In the genomic region with DNA sequence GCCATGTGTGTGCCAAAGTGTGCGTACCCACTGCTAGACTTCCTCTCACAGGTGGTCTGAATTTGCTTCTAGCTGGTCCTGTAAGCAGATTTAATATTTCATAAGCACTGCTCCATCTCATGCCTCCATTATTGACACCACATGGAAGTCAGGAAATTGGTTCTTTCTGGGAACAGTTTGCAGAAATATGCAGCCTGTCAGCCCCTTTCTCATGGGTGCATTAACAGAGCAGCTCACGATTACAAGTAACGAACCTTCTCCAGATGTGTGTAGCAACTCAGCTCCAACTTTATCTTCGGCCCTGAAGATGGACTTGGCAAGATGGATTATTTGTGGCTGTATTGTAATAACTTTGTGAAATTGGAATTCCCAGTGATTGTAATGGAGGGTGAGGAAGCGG, we compare ENCODE assay signal across 16 cellular contexts.
DNase-seq lines count a peak whose midpoint lies in the region; ATAC-seq, FAIRE-seq and TF ChIP-seq lines count a peak whose summit lies in the region.
"Had no signal": no experiment of that assay in that cellular context is flagged by ENCODE, and none has a peak within 500 bp of the region (broad histone marks: within the 10 kb centered on the region; RNA-seq: fewer than 3 reads in every experiment).

No MANE protein-coding gene starts in this region.

- no peak overlapping the region; the same call in 1 of the 2 replicates for H3K27ac Mint-ChIP-seq in GM23338

- no peak for DNase-seq in GM23338 (ENCODE audit: low spot score)
- DNase-seq in H1 (ENCODE audit: low read depth in 1 of 2, low spot score in 2 of 2), result no peak
- DNase-seq in iris pigment epithelial cell (ENCODE audit: low read depth), result peak; percentile 49
- DNase-seq in suprapubic skin (ENCODE audit: low spot score in 2 of 2), result no peak
- DNase-seq in testis, result no peak
- DNase-seq in NCI-H526 treated with DMSO at 0.1 percent for 48 hours (lab: John Stamatoyannopoulos, UW), result no peak
- DNase-seq: activated naive CD4-positive, alpha-beta T cell; C1 segment of cervical spinal cord; NCI-H1092 had no signal

- H3K79me1 ChIP-seq in H1 (ENCODE audit: low read depth, low read length), result no peaks in the 10 kb centered on the region

- no peaks in the 10 kb centered on the region for H3F3A ChIP-seq in GM23338 (replicated peaks; ENCODE audit: low read depth)

- H3K4me2 ChIP-seq in GM23338, result no peak overlapping the region
- no peak overlapping the region for H3K4me2 ChIP-seq in H1 (ENCODE audit: insufficient read depth in 1 of 2, low read depth in 2 of 2, low read length in 2 of 2)

- 96% methylated on average over 5 of the region's 5 CpGs; no CpG with 5 or more reads in 1 of the 2 experiments for WGBS in H1 (ENCODE audit: extremely low coverage in 1 of 2, insufficient coverage in 1 of 2, insufficient read length in 1 of 2, insufficient replicate concordance in 2 of 2, low coverage in 1 of 2, low lambda C conversion rate in 2 of 2, missing lambda C conversion rate in 1 of 2), 2 experiments
- 59% methylated on average over 5 of the region's 5 CpGs for WGBS in suprapubic skin
- 43 to 55% methylated on average over 5 of the region's 5 CpGs for WGBS in testis, 2 donors

- FAIRE-seq in H1 (lab: Jason Lieb, UNC), result no peak
- FAIRE-seq: GM12878 had no signal

- intact Hi-C loops in testis (cut with DNase I; ENCODE audit: low total_unique reads), result no loop called here

- H3K4ac ChIP-seq in H1 (replicated peaks; ENCODE audit: insufficient read length, low read depth, low read length), result no peak overlapping the region

- TF ChIP-seq POLR2A in H1 (IDR thresholded peaks at IDR 0.05; ENCODE audit: control extremely low read depth in 1 of 2, low read depth in 2 of 2, low read length in 2 of 2) (no peak), suprapubic skin (IDR thresholded peaks at IDR 0.05) (no peak), testis (IDR thresholded peaks at IDR 0.05) (no peak)

- H3K9me3 ChIP-seq in H1 (ENCODE audit: insufficient read depth in 2 of 2, low read depth in 1 of 2, low read length in 1 of 2) (peaks cover 0 to 4% of the 10 kb centered on the region in 2 experiments; a peak in 1 of 4 replicates), suprapubic skin (no peaks in the 10 kb centered on the region), testis (no peaks in the 10 kb centered on the region)
- H3K9me3 ChIP-seq: thoracic aorta had no signal

- peaks cover 3% of the 10 kb centered on the region for H3K27me3 Mint-ChIP-seq in GM23338 (ENCODE audit: insufficient read depth, low read depth, poor library complexity)

- peaks cover 25% of the 10 kb centered on the region for H3K4me1 Mint-ChIP-seq in GM23338
- H3K4me1 Mint-ChIP-seq: central memory CD8-positive, alpha-beta T cell had no signal

- no peak for ATAC-seq in GM23338
- ATAC-seq in GM19463 (IDR thresholded peaks at IDR 0.05; ENCODE audit: unreplicated experiment), result no peak
- ATAC-seq in GM18870 (IDR thresholded peaks at IDR 0.05; ENCODE audit: unreplicated experiment), result no peak
- ATAC-seq: GM12878 had no signal

- no peak overlapping the region for H3K14ac ChIP-seq in H1 (ENCODE audit: insufficient read length)

- H3K27me3 ChIP-seq in GM23338 (ENCODE audit: insufficient read depth) (no peaks in the 10 kb centered on the region), H1 (replicated peaks in 1 of 4; ENCODE audit: control insufficient read depth in 3 of 4, extremely low read depth in 1 of 4, insufficient read depth in 3 of 4, low read length in 3 of 4) (no peaks in the 10 kb centered on the region), suprapubic skin (no peaks in the 10 kb centered on the region), testis (no peaks in the 10 kb centered on the region)

- no peak overlapping the region for H3K56ac ChIP-seq in H1 (replicated peaks; ENCODE audit: insufficient read length, low read depth, low read length)

- no peak for TF ChIP-seq EP300 in H1 (IDR thresholded peaks at IDR 0.05; ENCODE audit: borderline replicate concordance in 1 of 2, low read depth in 2 of 2, low read length in 2 of 2)
- no peak for TF ChIP-seq EP300 in suprapubic skin (IDR thresholded peaks at IDR 0.05)

- H2BK12ac ChIP-seq in H1 (ENCODE audit: low read depth, low read length), result no peak overlapping the region

- H3K9me2 ChIP-seq in GM23338 (ENCODE audit: insufficient read depth), result peaks cover 18% of the 10 kb centered on the region

- H3K4me3 ChIP-seq in GM23338, result no peak overlapping the region
- no peak overlapping the region for H3K4me3 ChIP-seq in H1 (ENCODE audit: extremely low read depth in 1 of 4, insufficient read depth in 2 of 4, low read depth in 3 of 4, low read length in 4 of 4)
- no peak overlapping the region for H3K4me3 ChIP-seq in suprapubic skin
- no peak overlapping the region for H3K4me3 ChIP-seq in testis
- H3K4me3 ChIP-seq: GM12878, lung, thoracic aorta had no signal

- H3K4me1 ChIP-seq in GM23338 (ENCODE audit: insufficient read depth) (peaks cover 21% of the 10 kb centered on the region), H1 (replicated peaks in 1 of 4; ENCODE audit: control insufficient read depth in 3 of 4, insufficient read depth in 4 of 4, low read length in 3 of 4) (peaks cover 0 to 8% (median 5%) of the 10 kb centered on the region in 4 experiments; a peak in 3 of 7 replicates), suprapubic skin (no peaks in the 10 kb centered on the region), testis (no peaks in the 10 kb centered on the region)

- no peak overlapping the region for H2BK15ac ChIP-seq in H1 (ENCODE audit: low read length)

- peak overlapping the region; percentile 74; the same call in 1 of the 2 replicates for H2AFZ ChIP-seq in GM23338
- H2AFZ ChIP-seq in H1 (ENCODE audit: low read length), result peak overlapping the region; percentile 57; the same call in 1 of the 2 replicates

- H3K36me3 ChIP-seq in GM23338 (ENCODE audit: insufficient read depth) (no peaks in the 10 kb centered on the region), H1 (ENCODE audit: control insufficient read depth in 2 of 4, insufficient read depth in 4 of 4, low read length in 3 of 4) (no peaks in the 10 kb centered on the region), suprapubic skin (no peaks in the 10 kb centered on the region), testis (ENCODE audit: low read depth, missing control alignments) (no peaks in the 10 kb centered on the region)
- H3K36me3 ChIP-seq: thoracic aorta had no signal

- H3K9me3 Mint-ChIP-seq in GM23338, result peaks cover 20% of the 10 kb centered on the region
- H3K9me3 Mint-ChIP-seq: central memory CD8-positive, alpha-beta T cell had no signal

- no peak for TF ChIP-seq RAD21 in H1 (IDR thresholded peaks at IDR 0.05 in 1 of 2, conservative IDR thresholded peaks at IDR 0.05 in 1 of 2; ENCODE audit: low read depth in 2 of 2, low read length in 2 of 2)

- no peak overlapping the region for H4K8ac ChIP-seq in H1 (ENCODE audit: extremely low read depth, insufficient read depth, low read length)

- H3K36me3 Mint-ChIP-seq in GM23338 (ENCODE audit: low read depth), result peaks cover 24% of the 10 kb centered on the region

- H2BK20ac ChIP-seq in H1 (ENCODE audit: low read length), result no peak overlapping the region

- TF ChIP-seq CTCF in GM23338 (conservative IDR thresholded peaks at IDR 0.05; ENCODE audit: low read depth in 2 of 2), result no peak
- no peak for TF ChIP-seq CTCF in H1 (IDR thresholded peaks at IDR 0.05; ENCODE audit: control extremely low read depth in 1 of 3, insufficient read depth in 1 of 3, low read depth in 1 of 3, low read length in 3 of 3)
- TF ChIP-seq CTCF in suprapubic skin (IDR thresholded peaks at IDR 0.05), result no peak
- no peak for TF ChIP-seq CTCF in testis (IDR thresholded peaks at IDR 0.05)

- CTCF ChIA-PET in H1 (lab: Charles Lee; ENCODE audit: partially characterized antibody), result interaction anchor here (1.4 kb wide), 1 partner anchor 72 kb away, joined by 5 read pairs; no protein-coding TSS in a partner anchor

- no peaks in the 10 kb centered on the region for H3K79me2 ChIP-seq in GM23338 (replicated peaks; ENCODE audit: insufficient read depth)
- no peaks in the 10 kb centered on the region for H3K79me2 ChIP-seq in H1 (ENCODE audit: control insufficient read depth in 1 of 2, insufficient read depth in 2 of 2, low read length in 2 of 2)

- no peak overlapping the region for H2AK5ac ChIP-seq in H1 (ENCODE audit: low read depth, low read length)

- POLR2A ChIA-PET in H1 (lab: Charles Lee; ENCODE audit: partially characterized antibody), result interaction anchor here (0.6 to 1.0 kb wide), 3 partner anchors 11 to 40 kb away, joined by 3 to 4 read pairs (median 3); no protein-coding TSS in a partner anchor

- H3K9ac ChIP-seq in H1 (replicated peaks in 1 of 4; ENCODE audit: extremely low read depth in 1 of 4, low read depth in 3 of 4, low read length in 3 of 4), result no peak overlapping the region

- H3K23ac ChIP-seq in H1 (ENCODE audit: insufficient read length), result no peak overlapping the region

- H3K4me3 Mint-ChIP-seq in GM23338, result no peak overlapping the region
- H3K4me3 Mint-ChIP-seq: central memory CD8-positive, alpha-beta T cell had no signal

- no peak overlapping the region for H3K18ac ChIP-seq in H1 (ENCODE audit: extremely low read depth, low read length)

- no peak overlapping the region for H4K5ac ChIP-seq in H1 (ENCODE audit: insufficient read length, low read depth, low read length)

- no peak overlapping the region for H2BK5ac ChIP-seq in H1 (ENCODE audit: low read depth, low read length)

- H3K27ac ChIP-seq in GM23338 (ENCODE audit: low read depth), result no peak overlapping the region
- no peak overlapping the region for H3K27ac ChIP-seq in H1 (ENCODE audit: low read depth, low read length)
- peak overlapping the region; percentile 83 for H3K27ac ChIP-seq in suprapubic skin
- H3K27ac ChIP-seq in testis, result peak overlapping the region in 1 of 2 donors; percentile 44
- H3K27ac ChIP-seq: VCaP had no signal

- H4K20me1 ChIP-seq in GM23338 (replicated peaks; ENCODE audit: insufficient read depth) (no peaks in the 10 kb centered on the region), H1 (replicated peaks in 1 of 2; ENCODE audit: control insufficient read depth in 1 of 2, insufficient read depth in 2 of 2, low read length in 2 of 2) (no peaks in the 10 kb centered on the region)

- H4K91ac ChIP-seq in H1 (replicated peaks; ENCODE audit: insufficient read length, low read length), result no peak overlapping the region

- H2BK120ac ChIP-seq in H1 (replicated peaks; ENCODE audit: low read depth, low read length), result no peak overlapping the region

- no peaks in the 10 kb centered on the region for H3K23me2 ChIP-seq in H1 (ENCODE audit: low read depth, low read length)

TF ChIP-seq in GM23338, 12 proteins besides CTCF, POLR2A, EP300 and RAD21 (continues in another document):
- TF ChIP-seq ZNF114 (CRISPR knock-in tag; IDR thresholded peaks at IDR 0.05) (no peak), EZH2phosphoT487 (IDR thresholded peaks at IDR 0.05; ENCODE audit: unreplicated experiment) (no peak), POLR2AphosphoS5 (IDR thresholded peaks at IDR 0.05; ENCODE audit: low read depth) (no peak), JUNB (IDR thresholded peaks at IDR 0.05; ENCODE audit: unreplicated experiment) (no peak)

TF ChIP-seq in H1, 55 proteins besides CTCF, POLR2A, EP300 and RAD21 (continues in another document):
- TF ChIP-seq SIRT6 (IDR thresholded peaks at IDR 0.05; ENCODE audit: low read length), result no peak
- no peak for TF ChIP-seq CBX5 (IDR thresholded peaks at IDR 0.05; ENCODE audit: low read depth, low read length)
- no peak for TF ChIP-seq BACH1 (IDR thresholded peaks at IDR 0.05; ENCODE audit: low read length)
- no peak for TF ChIP-seq JUN (IDR thresholded peaks at IDR 0.05; ENCODE audit: low read depth, low read length)
- TF ChIP-seq CEBPB (IDR thresholded peaks at IDR 0.05; ENCODE audit: low read depth, low read length), result no peak
